1 cellular context compared by ENCODE assay signal in genomic region chr16:89829630-89830437, GRCh38.
TF ChIP-seq lines count a peak whose summit lies in the region.

No MANE protein-coding gene starts in this region.

TF ChIP-seq in HepG2, 621 proteins besides CTCF, POLR2A, EP300 and RAD21 (continued from another document and continues in another):
- no peak for TF ChIP-seq ZBTB40 (IDR thresholded peaks at IDR 0.05)
- TF ChIP-seq ZBTB40 (CRISPR knock-in tag; IDR thresholded peaks at IDR 0.05) = peak; percentile 59; the same call in 1 of the 2 replicates
- TF ChIP-seq BORCS8-MEF2B (CRISPR knock-in tag; IDR thresholded peaks at IDR 0.05) = peak; percentile 58; the same call in 1 of the 2 replicates
- TF ChIP-seq KDM1A (CRISPR knock-in tag; IDR thresholded peaks at IDR 0.05) = 0 out of 2 replicates have a peak, but pooled peaks have one; percentile 37
- TF ChIP-seq ZNF605 (CRISPR knock-in tag; IDR thresholded peaks at IDR 0.05) = peak; percentile 77
- peak; percentile 59; the same call in 1 of the 2 replicates for TF ChIP-seq KAT7 (CRISPR knock-in tag; IDR thresholded peaks at IDR 0.05; ENCODE audit: borderline replicate concordance)
- no peak for TF ChIP-seq PRPF4 (IDR thresholded peaks at IDR 0.05; ENCODE audit: low read depth, low read length, poor library complexity, severe bottlenecking)
- TF ChIP-seq HNRNPL (IDR thresholded peaks at IDR 0.05; ENCODE audit: low read depth, low read length) = peak; percentile 96
- TF ChIP-seq TOPORS (CRISPR knock-in tag; IDR thresholded peaks at IDR 0.05) = 0 out of 2 replicates have a peak, but pooled peaks have one; percentile 69
- 0 out of 2 replicates have a peak, but pooled peaks have one; percentile 47 for TF ChIP-seq ZNF713 (CRISPR knock-in tag; IDR thresholded peaks at IDR 0.05)
- peak; percentile 60; the same call in 1 of the 2 replicates for TF ChIP-seq PRDM10 (CRISPR knock-in tag; IDR thresholded peaks at IDR 0.05; ENCODE audit: low read depth)
- no peak for TF ChIP-seq ONECUT2 (CRISPR knock-in tag; IDR thresholded peaks at IDR 0.05)
- TF ChIP-seq ZNF792 (CRISPR knock-in tag; IDR thresholded peaks at IDR 0.05) = no peak
- TF ChIP-seq KLF13 (CRISPR knock-in tag; IDR thresholded peaks at IDR 0.05) = 0 out of 2 replicates have a peak, but pooled peaks have one; percentile 68
- no peak for TF ChIP-seq ZNF7 (CRISPR knock-in tag; IDR thresholded peaks at IDR 0.05)
- TF ChIP-seq TBX2 (CRISPR knock-in tag; IDR thresholded peaks at IDR 0.05; ENCODE audit: borderline replicate concordance) = peak; percentile 80
- TF ChIP-seq HNF1A (IDR thresholded peaks at IDR 0.05; ENCODE audit: low read depth) = no peak
- peak; percentile 60; the same call in 1 of the 2 replicates for TF ChIP-seq HNF1A (CRISPR knock-in tag; IDR thresholded peaks at IDR 0.05; ENCODE audit: borderline replicate concordance)
- no peak for TF ChIP-seq ZNF383 (CRISPR knock-in tag; IDR thresholded peaks at IDR 0.05; ENCODE audit: borderline replicate concordance)
- TF ChIP-seq CBFB (CRISPR knock-in tag; IDR thresholded peaks at IDR 0.05) = peak; percentile 9; the same call in 1 of the 2 replicates
- 0 out of 2 replicates have a peak, but pooled peaks have one; percentile 54 for TF ChIP-seq SNAPC4 (CRISPR knock-in tag; IDR thresholded peaks at IDR 0.05)
- TF ChIP-seq TARDBP (CRISPR knock-in tag; IDR thresholded peaks at IDR 0.05) = peak; percentile 74
- TF ChIP-seq, protein P1, sequence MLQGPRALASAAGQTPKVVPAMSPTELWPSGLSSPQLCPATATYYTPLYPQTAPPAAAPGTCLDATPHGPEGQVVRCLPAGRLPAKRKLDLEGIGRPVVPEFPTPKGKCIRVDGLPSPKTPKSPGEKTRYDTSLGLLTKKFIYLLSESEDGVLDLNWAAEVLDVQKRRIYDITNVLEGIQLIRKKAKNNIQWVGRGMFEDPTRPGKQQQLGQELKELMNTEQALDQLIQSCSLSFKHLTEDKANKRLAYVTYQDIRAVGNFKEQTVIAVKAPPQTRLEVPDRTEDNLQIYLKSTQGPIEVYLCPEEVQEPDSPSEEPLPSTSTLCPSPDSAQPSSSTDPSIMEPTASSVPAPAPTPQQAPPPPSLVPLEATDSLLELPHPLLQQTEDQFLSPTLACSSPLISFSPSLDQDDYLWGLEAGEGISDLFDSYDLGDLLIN (CRISPR knock-in tag; IDR thresholded peaks at IDR 0.05; ENCODE audit: borderline replicate concordance) = 0 out of 2 replicates have a peak, but pooled peaks have one; percentile 36
- TF ChIP-seq ZNF574 (CRISPR knock-in tag; IDR thresholded peaks at IDR 0.05) = peak; percentile 10
- TF ChIP-seq REPIN1 (CRISPR knock-in tag; IDR thresholded peaks at IDR 0.05; ENCODE audit: borderline replicate concordance, low read depth) = peak; percentile 85
